In the genomic region with DNA sequence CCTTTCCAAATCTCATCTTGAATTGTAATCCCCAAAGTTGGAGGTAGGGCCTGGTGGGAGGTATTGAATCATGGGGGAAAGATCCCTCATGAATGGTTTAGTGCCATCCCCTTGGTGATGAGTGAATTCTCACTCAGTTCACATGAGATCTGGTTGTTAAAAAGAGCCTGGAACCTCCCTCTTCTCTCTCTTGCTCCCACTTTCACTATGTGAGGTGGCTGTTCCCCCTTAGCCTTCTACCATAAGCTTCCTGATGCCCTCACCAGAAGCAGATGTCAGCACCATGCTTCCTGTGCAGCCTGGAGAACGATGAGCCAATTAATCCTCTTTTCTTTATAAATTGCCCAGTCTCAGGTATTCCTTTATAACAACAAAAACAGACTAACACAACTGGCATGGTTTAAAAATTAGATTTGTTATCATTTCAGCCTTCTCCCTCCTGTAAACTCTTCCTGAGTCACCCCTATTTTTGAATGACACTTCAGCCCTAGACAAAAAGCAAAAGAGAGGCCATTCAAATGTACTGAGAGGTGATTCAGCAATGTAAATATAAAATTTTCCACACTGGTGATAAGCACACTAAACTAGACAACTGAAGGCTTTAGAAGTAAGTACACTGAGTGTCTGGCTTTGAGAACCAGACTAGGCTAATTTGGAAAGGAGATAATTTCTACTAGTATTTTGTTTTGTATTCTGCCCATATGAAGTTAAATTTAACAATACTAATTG, we compare ENCODE assay signal across 16 cellular contexts.
DNase-seq lines count a peak whose midpoint lies in the region; ATAC-seq and TF ChIP-seq lines count a peak whose summit lies in the region.
"Had no signal": no experiment of that assay in that cellular context is flagged by ENCODE, and none has a peak within 500 bp of the region (broad histone marks: within the 10 kb centered on the region; RNA-seq: fewer than 3 reads in every experiment).

No MANE protein-coding gene starts in this region.

- peak overlapping the region; percentile 69 for H3K4me2 ChIP-seq in smooth muscle cell
- no peak overlapping the region for H3K4me2 ChIP-seq in SK-N-SH

- WGBS in smooth muscle cell (ENCODE audit: low lambda C conversion rate) = 21% methylated on average over 1 of the region's 1 CpG
- WGBS in SK-N-SH (ENCODE audit: low lambda C conversion rate) = 6% methylated on average over 1 of the region's 1 CpG

- no peak for TF ChIP-seq EP300 in SK-N-SH (IDR thresholded peaks at IDR 0.05; ENCODE audit: borderline replicate concordance in 1 of 2, low read depth in 1 of 2, low read length in 1 of 2)

- H2AFZ ChIP-seq in smooth muscle cell (ENCODE audit: low read depth) (no peak overlapping the region), SK-N-SH (ENCODE audit: low read depth) (no peak overlapping the region)

- H4K20me1 ChIP-seq in smooth muscle cell (ENCODE audit: low read depth) (no peaks in the 10 kb centered on the region), SK-N-SH (ENCODE audit: insufficient read depth) (no peaks in the 10 kb centered on the region)

- no peaks in the 10 kb centered on the region for H3F3A ChIP-seq in smooth muscle cell (ENCODE audit: low read depth)
- no peaks in the 10 kb centered on the region for H3F3A ChIP-seq in SK-N-SH (replicated peaks; ENCODE audit: insufficient read depth)

- H3K27ac ChIP-seq in smooth muscle cell (ENCODE audit: low read depth) (peak overlapping the region; percentile 73), SK-N-SH (ENCODE audit: low read depth in 2 of 2, low read length in 1 of 2) (no peak overlapping the region)
- H3K27ac ChIP-seq: ovary had no signal

- H3K9me3 Mint-ChIP-seq in activated CD4-positive, alpha-beta T cell treated with anti-CD3 and anti-CD28 coated beads for 36 hours (ENCODE audit: low read depth) = peaks cover 2% of the 10 kb centered on the region
- H3K9me3 Mint-ChIP-seq: effector memory CD8-positive, alpha-beta T cell had no signal

- TF ChIP-seq CTCF in epithelial cell of esophagus (IDR thresholded peaks at IDR 0.05; ENCODE audit: insufficient read depth, low read depth, low read length, missing control alignments) (no peak), smooth muscle cell (IDR thresholded peaks at IDR 0.05; ENCODE audit: borderline replicate concordance, insufficient read depth, poor library complexity, severe bottlenecking) (no peak), SK-N-SH (IDR thresholded peaks at IDR 0.05) (no peak)

- H3K4me3 ChIP-seq in epithelial cell of esophagus (ENCODE audit: low read length) (no peak overlapping the region), smooth muscle cell (no peak overlapping the region), SK-N-SH (ENCODE audit: low read depth in 2 of 2, low read length in 1 of 2) (no peak overlapping the region)
- H3K4me3 ChIP-seq: ovary had no signal

- POLR2A ChIA-PET in activated CD4-positive, alpha-beta T cell treated with anti-CD3 and anti-CD28 coated beads for 36 hours (lab: Charles Lee) = no interaction called here
- POLR2A ChIA-PET in SK-N-SH (lab: Yijun Ruan, JAX) = no interaction called here

- no peak overlapping the region for H3K27ac Mint-ChIP-seq in activated CD4-positive, alpha-beta T cell treated with anti-CD3 and anti-CD28 coated beads for 36 hours
- H3K27ac Mint-ChIP-seq: effector memory CD8-positive, alpha-beta T cell had no signal

- H3K4me1 Mint-ChIP-seq in activated CD4-positive, alpha-beta T cell treated with anti-CD3 and anti-CD28 coated beads for 36 hours = no peaks in the 10 kb centered on the region

- no peak for TF ChIP-seq RAD21 in SK-N-SH (IDR thresholded peaks at IDR 0.05; ENCODE audit: low read length)

- CTCF ChIA-PET in activated CD4-positive, alpha-beta T cell treated with anti-CD3 and anti-CD28 coated beads for 36 hours (lab: Charles Lee) = interaction anchor here (0.6 kb wide), 1 partner anchor 16 kb away, joined by 3 read pairs; no protein-coding TSS in a partner anchor
- CTCF ChIA-PET in SK-N-SH (lab: Yijun Ruan, JAX) = interaction anchor here (0.6 kb wide), 1 partner anchor 268 kb away, joined by 3 read pairs; no protein-coding TSS in a partner anchor

- H3K36me3 ChIP-seq in smooth muscle cell (ENCODE audit: low read depth) = no peaks in the 10 kb centered on the region
- no peaks in the 10 kb centered on the region for H3K36me3 ChIP-seq in SK-N-SH (replicated peaks in 1 of 2; ENCODE audit: control insufficient read depth in 1 of 2, insufficient read depth in 2 of 2, low read length in 1 of 2)
- H3K36me3 ChIP-seq: ovary had no signal

- no peaks in the 10 kb centered on the region for H3K36me3 Mint-ChIP-seq in activated CD4-positive, alpha-beta T cell treated with anti-CD3 and anti-CD28 coated beads for 36 hours (ENCODE audit: low read depth)

- H3K27me3 ChIP-seq in smooth muscle cell (ENCODE audit: low read depth) = no peaks in the 10 kb centered on the region
- H3K27me3 ChIP-seq in SK-N-SH (ENCODE audit: insufficient read depth) = no peaks in the 10 kb centered on the region
- H3K27me3 ChIP-seq: ovary had no signal

- peak; percentile 51 for ATAC-seq in activated CD4-positive, alpha-beta T cell treated with anti-CD3 and anti-CD28 coated beads for 36 hours
- ATAC-seq: activated CD4-positive, CD25-positive, alpha-beta regulatory T cell treated with anti-CD3 and anti-CD28 coated beads, Interleukin-2, amount 50 U/mL, for 24 hours; effector memory CD8-positive, alpha-beta T cell had no signal

- H3K4me1 ChIP-seq in smooth muscle cell (ENCODE audit: low read depth) (no peaks in the 10 kb centered on the region), SK-N-SH (ENCODE audit: control insufficient read depth in 1 of 2, insufficient read depth in 2 of 2, low read depth in 1 of 2, low read length in 1 of 2) (no peaks in the 10 kb centered on the region; a peak in 1 of 4 replicates)

- no peaks in the 10 kb centered on the region for H3K27me3 Mint-ChIP-seq in activated CD4-positive, alpha-beta T cell treated with anti-CD3 and anti-CD28 coated beads for 36 hours
- H3K27me3 Mint-ChIP-seq: effector memory CD8-positive, alpha-beta T cell had no signal

- H3K9ac ChIP-seq in smooth muscle cell (ENCODE audit: low read depth) (peak overlapping the region; percentile 12), SK-N-SH (no peak overlapping the region)

- no peaks in the 10 kb centered on the region for H3K9me2 ChIP-seq in SK-N-SH

- intact Hi-C loops in activated CD4-positive, alpha-beta T cell treated with anti-CD3 and anti-CD28 coated beads for 36 hours (cut with DNase I, micrococcal nuclease) = no loop called here

- no peaks in the 10 kb centered on the region for H3K9me3 ChIP-seq in smooth muscle cell (replicated peaks; ENCODE audit: low read depth)
- no peaks in the 10 kb centered on the region for H3K9me3 ChIP-seq in SK-N-SH
- H3K9me3 ChIP-seq: ovary had no signal

- no peak for DNase-seq in activated CD4-positive, alpha-beta T cell treated with anti-CD3 and anti-CD28 coated beads for 36 hours
- no peak for DNase-seq in activated CD4-positive, alpha-beta T cell treated with anti-CD3 and anti-CD28 coated beads, Interleukin-2, amount 50 U/mL, for 4 hours
- DNase-seq in NCI-H774 (lab: John Stamatoyannopoulos, UW) (peak; percentile 84), epithelial cell of esophagus (ENCODE audit: low read depth) (peak; percentile 52), smooth muscle cell (lab: John Stamatoyannopoulos, UW; ENCODE audit: unreplicated experiment) (no peak), mesenteric fat pad (ENCODE audit: low spot score) (no peak), SK-N-SH (no peak), UCSD-AML1 (lab: John Stamatoyannopoulos, UW; ENCODE audit: unreplicated experiment) (no peak)
- DNase-seq: ACHN; activated T-cell treated with anti-CD3 and anti-CD28 coated beads, Interleukin-2, amount 50 U/mL, for 1 hour; amygdala; effector memory CD8-positive, alpha-beta T cell; NCI-H446; ovary; stimulated activated CD4-positive, alpha-beta T cell treated with anti-CD3 and anti-CD28 coated beads, Interleukin-1b, Interleukin-23, amount 100 ng/mL, for 48 hours had no signal

- H3K4me3 Mint-ChIP-seq in activated CD4-positive, alpha-beta T cell treated with anti-CD3 and anti-CD28 coated beads for 36 hours = no peak overlapping the region
- H3K4me3 Mint-ChIP-seq: effector memory CD8-positive, alpha-beta T cell had no signal

- H3K79me2 ChIP-seq in smooth muscle cell (ENCODE audit: low read depth) (no peaks in the 10 kb centered on the region), SK-N-SH (ENCODE audit: insufficient read depth) (no peaks in the 10 kb centered on the region)

TF ChIP-seq in SK-N-SH, 30 proteins besides CTCF, POLR2A, EP300 and RAD21 (continues in another document):
- TF ChIP-seq IRF3 (IDR thresholded peaks at IDR 0.05; ENCODE audit: low read depth, low read length) (no peak), NFIC (IDR thresholded peaks at IDR 0.05; ENCODE audit: borderline replicate concordance) (no peak), FOXJ3 (CRISPR knock-in tag; IDR thresholded peaks at IDR 0.05) (no peak), POLR2AphosphoS5 (IDR thresholded peaks at IDR 0.05; ENCODE audit: low read depth, low read length) (no peak), CHD2 (IDR thresholded peaks at IDR 0.05; ENCODE audit: low read length, partially characterized antibody) (no peak)
- TF ChIP-seq, protein P1, sequence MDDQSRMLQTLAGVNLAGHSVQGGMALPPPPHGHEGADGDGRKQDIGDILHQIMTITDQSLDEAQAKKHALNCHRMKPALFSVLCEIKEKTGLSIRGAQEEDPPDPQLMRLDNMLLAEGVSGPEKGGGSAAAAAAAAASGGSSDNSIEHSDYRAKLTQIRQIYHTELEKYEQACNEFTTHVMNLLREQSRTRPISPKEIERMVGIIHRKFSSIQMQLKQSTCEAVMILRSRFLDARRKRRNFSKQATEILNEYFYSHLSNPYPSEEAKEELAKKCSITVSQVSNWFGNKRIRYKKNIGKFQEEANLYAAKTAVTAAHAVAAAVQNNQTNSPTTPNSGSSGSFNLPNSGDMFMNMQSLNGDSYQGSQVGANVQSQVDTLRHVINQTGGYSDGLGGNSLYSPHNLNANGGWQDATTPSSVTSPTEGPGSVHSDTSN (IDR thresholded peaks at IDR 0.05) = no peak
- TF ChIP-seq, protein P2, sequence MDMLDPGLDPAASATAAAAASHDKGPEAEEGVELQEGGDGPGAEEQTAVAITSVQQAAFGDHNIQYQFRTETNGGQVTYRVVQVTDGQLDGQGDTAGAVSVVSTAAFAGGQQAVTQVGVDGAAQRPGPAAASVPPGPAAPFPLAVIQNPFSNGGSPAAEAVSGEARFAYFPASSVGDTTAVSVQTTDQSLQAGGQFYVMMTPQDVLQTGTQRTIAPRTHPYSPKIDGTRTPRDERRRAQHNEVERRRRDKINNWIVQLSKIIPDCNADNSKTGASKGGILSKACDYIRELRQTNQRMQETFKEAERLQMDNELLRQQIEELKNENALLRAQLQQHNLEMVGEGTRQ (IDR thresholded peaks at IDR 0.05; ENCODE audit: borderline replicate concordance, low read depth, low read length) = no peak

Comparison
In these comparisons a context has a peak if more than half of its experiments do, and no peak if none do; other contexts are left out.
1. DNase-seq: peak in NCI-H774 (single experiment) and epithelial cell of esophagus (single experiment); none in activated CD4-positive, alpha-beta T cell treated with anti-CD3 and anti-CD28 coated beads for 36 hours (single experiment), activated CD4-positive, alpha-beta T cell treated with anti-CD3 and anti-CD28 coated beads, Interleukin-2, amount 50 U/mL, for 4 hours (0 of 2), smooth muscle cell (single experiment), mesenteric fat pad (single experiment), SK-N-SH (single experiment) and UCSD-AML1 (single experiment).